1 cellular context compared by ENCODE assay signal in the genomic region with DNA sequence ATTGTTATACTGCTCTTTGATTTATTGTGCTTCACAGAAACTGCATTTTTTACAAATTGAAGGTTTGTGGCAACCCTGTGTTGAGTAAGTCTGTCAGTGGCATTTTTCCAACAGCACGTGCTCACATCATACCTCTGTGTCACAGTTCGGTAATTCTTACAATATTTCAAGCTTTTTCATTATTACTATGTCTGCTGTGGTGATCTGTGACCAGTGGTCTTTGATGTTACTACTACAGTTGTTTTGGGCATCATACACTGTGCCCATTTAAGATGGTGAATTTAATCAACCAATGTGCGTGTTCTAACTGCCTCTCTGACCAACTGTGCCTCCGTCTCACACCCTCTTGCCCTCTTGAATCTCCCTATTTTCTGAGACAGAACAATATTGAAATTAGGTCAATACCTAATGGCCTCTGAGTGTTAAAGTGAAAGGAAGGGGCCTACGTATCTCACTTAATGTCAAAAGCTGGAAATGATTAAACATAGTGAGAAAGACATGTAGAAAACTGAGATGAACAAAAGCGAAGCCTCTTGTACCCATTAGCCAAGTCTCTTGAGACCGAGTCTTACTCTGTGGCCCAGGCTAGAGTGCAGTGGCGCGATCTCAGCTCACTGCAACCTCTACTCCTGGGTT.
TF ChIP-seq lines count a peak whose summit lies in the region.

No MANE protein-coding gene starts in this region.

TF ChIP-seq in HepG2, 621 proteins besides CTCF, POLR2A, EP300 and RAD21:
- TF ChIP-seq, protein P1, sequence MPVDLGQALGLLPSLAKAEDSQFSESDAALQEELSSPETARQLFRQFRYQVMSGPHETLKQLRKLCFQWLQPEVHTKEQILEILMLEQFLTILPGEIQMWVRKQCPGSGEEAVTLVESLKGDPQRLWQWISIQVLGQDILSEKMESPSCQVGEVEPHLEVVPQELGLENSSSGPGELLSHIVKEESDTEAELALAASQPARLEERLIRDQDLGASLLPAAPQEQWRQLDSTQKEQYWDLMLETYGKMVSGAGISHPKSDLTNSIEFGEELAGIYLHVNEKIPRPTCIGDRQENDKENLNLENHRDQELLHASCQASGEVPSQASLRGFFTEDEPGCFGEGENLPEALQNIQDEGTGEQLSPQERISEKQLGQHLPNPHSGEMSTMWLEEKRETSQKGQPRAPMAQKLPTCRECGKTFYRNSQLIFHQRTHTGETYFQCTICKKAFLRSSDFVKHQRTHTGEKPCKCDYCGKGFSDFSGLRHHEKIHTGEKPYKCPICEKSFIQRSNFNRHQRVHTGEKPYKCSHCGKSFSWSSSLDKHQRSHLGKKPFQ (CRISPR knock-in tag; IDR thresholded peaks at IDR 0.05; ENCODE audit: insufficient replicate concordance): no peak
- no peak for TF ChIP-seq NR2F6 (IDR thresholded peaks at IDR 0.05)
- TF ChIP-seq NR2F6 (CRISPR knock-in tag; IDR thresholded peaks at IDR 0.05): no peak
- TF ChIP-seq, protein P2, sequence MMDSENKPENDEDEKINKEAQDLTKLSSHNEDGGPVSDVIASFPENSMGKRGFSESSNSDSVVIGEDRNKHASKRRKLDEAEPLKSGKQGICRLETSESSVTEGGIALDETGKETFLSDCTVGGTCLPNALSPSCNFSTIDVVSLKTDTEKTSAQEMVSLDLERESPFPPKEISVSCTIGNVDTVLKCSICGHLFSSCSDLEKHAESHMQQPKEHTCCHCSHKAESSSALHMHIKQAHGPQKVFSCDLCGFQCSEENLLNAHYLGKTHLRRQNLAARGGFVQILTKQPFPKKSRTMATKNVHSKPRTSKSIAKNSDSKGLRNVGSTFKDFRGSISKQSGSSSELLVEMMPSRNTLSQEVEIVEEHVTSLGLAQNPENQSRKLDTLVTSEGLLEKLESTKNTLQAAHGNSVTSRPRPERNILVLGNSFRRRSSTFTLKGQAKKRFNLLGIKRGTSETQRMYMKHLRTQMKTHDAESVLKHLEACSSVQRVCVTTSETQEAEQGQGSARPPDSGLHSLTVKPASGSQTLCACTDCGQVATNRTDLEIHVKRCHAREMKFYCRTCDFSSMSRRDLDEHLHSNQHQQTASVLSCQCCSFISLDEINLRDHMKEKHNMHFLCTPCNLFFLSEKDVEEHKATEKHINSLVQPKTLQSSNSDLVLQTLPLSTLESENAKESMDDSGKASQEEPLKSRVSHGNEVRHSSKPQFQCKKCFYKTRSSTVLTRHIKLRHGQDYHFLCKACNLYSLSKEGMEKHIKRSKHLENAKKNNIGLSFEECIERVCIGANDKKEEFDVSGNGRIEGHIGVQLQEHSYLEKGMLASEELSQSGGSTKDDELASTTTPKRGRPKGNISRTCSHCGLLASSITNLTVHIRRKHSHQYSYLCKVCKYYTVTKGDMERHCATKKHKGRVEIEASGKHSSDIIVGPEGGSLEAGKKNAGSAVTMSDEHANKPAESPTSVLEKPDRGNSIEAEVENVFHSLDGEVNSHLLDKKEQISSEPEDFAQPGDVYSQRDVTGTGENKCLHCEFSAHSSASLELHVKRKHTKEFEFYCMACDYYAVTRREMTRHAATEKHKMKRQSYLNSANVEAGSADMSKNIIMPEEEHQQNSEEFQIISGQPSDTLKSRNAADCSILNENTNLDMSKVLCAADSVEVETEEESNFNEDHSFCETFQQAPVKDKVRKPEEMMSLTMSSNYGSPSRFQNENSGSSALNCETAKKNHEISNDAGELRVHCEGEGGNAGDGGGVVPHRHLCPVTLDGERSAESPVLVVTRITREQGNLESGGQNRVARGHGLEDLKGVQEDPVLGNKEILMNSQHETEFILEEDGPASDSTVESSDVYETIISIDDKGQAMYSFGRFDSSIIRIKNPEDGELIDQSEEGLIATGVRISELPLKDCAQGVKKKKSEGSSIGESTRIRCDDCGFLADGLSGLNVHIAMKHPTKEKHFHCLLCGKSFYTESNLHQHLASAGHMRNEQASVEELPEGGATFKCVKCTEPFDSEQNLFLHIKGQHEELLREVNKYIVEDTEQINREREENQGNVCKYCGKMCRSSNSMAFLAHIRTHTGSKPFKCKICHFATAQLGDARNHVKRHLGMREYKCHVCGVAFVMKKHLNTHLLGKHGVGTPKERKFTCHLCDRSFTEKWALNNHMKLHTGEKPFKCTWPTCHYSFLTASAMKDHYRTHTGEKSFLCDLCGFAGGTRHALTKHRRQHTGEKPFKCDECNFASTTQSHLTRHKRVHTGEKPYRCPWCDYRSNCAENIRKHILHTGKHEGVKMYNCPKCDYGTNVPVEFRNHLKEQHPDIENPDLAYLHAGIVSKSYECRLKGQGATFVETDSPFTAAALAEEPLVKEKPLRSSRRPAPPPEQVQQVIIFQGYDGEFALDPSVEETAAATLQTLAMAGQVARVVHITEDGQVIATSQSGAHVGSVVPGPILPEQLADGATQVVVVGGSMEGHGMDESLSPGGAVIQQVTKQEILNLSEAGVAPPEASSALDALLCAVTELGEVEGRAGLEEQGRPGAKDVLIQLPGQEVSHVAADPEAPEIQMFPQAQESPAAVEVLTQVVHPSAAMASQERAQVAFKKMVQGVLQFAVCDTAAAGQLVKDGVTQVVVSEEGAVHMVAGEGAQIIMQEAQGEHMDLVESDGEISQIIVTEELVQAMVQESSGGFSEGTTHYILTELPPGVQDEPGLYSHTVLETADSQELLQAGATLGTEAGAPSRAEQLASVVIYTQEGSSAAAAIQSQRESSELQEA (CRISPR knock-in tag; IDR thresholded peaks at IDR 0.05; ENCODE audit: not compliant biosample characterization): no peak
- TF ChIP-seq, protein P3, sequence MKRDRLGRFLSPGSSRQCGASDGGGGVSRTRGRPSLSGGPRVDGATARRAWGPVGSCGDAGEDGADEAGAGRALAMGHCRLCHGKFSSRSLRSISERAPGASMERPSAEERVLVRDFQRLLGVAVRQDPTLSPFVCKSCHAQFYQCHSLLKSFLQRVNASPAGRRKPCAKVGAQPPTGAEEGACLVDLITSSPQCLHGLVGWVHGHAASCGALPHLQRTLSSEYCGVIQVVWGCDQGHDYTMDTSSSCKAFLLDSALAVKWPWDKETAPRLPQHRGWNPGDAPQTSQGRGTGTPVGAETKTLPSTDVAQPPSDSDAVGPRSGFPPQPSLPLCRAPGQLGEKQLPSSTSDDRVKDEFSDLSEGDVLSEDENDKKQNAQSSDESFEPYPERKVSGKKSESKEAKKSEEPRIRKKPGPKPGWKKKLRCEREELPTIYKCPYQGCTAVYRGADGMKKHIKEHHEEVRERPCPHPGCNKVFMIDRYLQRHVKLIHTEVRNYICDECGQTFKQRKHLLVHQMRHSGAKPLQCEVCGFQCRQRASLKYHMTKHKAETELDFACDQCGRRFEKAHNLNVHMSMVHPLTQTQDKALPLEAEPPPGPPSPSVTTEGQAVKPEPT (CRISPR knock-in tag; IDR thresholded peaks at IDR 0.05; ENCODE audit: low read depth): no peak
- TF ChIP-seq, protein P4, sequence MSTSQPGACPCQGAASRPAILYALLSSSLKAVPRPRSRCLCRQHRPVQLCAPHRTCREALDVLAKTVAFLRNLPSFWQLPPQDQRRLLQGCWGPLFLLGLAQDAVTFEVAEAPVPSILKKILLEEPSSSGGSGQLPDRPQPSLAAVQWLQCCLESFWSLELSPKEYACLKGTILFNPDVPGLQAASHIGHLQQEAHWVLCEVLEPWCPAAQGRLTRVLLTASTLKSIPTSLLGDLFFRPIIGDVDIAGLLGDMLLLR (CRISPR knock-in tag; IDR thresholded peaks at IDR 0.05): no peak
- no peak for TF ChIP-seq GZF1 (CRISPR knock-in tag; IDR thresholded peaks at IDR 0.05)
- TF ChIP-seq ZBTB7A (CRISPR knock-in tag; IDR thresholded peaks at IDR 0.05): no peak
- TF ChIP-seq, protein P5, sequence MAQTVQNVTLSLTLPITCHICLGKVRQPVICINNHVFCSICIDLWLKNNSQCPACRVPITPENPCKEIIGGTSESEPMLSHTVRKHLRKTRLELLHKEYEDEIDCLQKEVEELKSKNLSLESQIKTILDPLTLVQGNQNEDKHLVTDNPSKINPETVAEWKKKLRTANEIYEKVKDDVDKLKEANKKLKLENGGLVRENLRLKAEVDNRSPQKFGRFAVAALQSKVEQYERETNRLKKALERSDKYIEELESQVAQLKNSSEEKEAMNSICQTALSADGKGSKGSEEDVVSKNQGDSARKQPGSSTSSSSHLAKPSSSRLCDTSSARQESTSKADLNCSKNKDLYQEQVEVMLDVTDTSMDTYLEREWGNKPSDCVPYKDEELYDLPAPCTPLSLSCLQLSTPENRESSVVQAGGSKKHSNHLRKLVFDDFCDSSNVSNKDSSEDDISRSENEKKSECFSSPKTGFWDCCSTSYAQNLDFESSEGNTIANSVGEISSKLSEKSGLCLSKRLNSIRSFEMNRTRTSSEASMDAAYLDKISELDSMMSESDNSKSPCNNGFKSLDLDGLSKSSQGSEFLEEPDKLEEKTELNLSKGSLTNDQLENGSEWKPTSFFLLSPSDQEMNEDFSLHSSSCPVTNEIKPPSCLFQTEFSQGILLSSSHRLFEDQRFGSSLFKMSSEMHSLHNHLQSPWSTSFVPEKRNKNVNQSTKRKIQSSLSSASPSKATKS (CRISPR knock-in tag; IDR thresholded peaks at IDR 0.05): no peak
- TF ChIP-seq, protein P6, sequence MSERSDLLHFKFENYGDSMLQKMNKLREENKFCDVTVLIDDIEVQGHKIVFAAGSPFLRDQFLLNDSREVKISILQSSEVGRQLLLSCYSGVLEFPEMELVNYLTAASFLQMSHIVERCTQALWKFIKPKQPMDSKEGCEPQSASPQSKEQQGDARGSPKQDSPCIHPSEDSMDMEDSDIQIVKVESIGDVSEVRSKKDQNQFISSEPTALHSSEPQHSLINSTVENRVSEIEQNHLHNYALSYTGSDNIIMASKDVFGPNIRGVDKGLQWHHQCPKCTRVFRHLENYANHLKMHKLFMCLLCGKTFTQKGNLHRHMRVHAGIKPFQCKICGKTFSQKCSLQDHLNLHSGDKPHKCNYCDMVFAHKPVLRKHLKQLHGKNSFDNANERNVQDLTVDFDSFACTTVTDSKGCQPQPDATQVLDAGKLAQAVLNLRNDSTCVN (CRISPR knock-in tag; IDR thresholded peaks at IDR 0.05; ENCODE audit: borderline replicate concordance): no peak
- TF ChIP-seq, protein P7, sequence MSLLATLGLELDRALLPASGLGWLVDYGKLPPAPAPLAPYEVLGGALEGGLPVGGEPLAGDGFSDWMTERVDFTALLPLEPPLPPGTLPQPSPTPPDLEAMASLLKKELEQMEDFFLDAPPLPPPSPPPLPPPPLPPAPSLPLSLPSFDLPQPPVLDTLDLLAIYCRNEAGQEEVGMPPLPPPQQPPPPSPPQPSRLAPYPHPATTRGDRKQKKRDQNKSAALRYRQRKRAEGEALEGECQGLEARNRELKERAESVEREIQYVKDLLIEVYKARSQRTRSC (CRISPR knock-in tag; IDR thresholded peaks at IDR 0.05; ENCODE audit: low read depth): no peak
- no peak for TF ChIP-seq MTF2 (CRISPR knock-in tag; IDR thresholded peaks at IDR 0.05; ENCODE audit: borderline replicate concordance)
- TF ChIP-seq ZNF256 (CRISPR knock-in tag; conservative IDR thresholded peaks at IDR 0.05): no peak
- no peak for TF ChIP-seq ZMAT3 (CRISPR knock-in tag; conservative IDR thresholded peaks at IDR 0.05)
- TF ChIP-seq HMGA1 (CRISPR knock-in tag; conservative IDR thresholded peaks at IDR 0.05): no peak
- TF ChIP-seq CREM (IDR thresholded peaks at IDR 0.05): no peak
- TF ChIP-seq CREM (CRISPR knock-in tag; IDR thresholded peaks at IDR 0.05): no peak
- TF ChIP-seq, protein P8, sequence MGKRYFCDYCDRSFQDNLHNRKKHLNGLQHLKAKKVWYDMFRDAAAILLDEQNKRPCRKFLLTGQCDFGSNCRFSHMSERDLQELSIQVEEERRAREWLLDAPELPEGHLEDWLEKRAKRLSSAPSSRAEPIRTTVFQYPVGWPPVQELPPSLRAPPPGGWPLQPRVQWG (CRISPR knock-in tag; IDR thresholded peaks at IDR 0.05; ENCODE audit: borderline replicate concordance, low read depth): no peak
- no peak for TF ChIP-seq RBM22 (optimal IDR thresholded peaks at IDR 0.05; ENCODE audit: low read length)
- TF ChIP-seq ZNF747 (CRISPR knock-in tag; IDR thresholded peaks at IDR 0.05; ENCODE audit: borderline replicate concordance): no peak
- TF ChIP-seq ZNF530 (CRISPR knock-in tag; IDR thresholded peaks at IDR 0.05; ENCODE audit: low read depth): no peak
- TF ChIP-seq ZNF24 (IDR thresholded peaks at IDR 0.05): no peak
